Comparison of ENCODE assay signal across 23 cellular contexts in the genomic region with DNA sequence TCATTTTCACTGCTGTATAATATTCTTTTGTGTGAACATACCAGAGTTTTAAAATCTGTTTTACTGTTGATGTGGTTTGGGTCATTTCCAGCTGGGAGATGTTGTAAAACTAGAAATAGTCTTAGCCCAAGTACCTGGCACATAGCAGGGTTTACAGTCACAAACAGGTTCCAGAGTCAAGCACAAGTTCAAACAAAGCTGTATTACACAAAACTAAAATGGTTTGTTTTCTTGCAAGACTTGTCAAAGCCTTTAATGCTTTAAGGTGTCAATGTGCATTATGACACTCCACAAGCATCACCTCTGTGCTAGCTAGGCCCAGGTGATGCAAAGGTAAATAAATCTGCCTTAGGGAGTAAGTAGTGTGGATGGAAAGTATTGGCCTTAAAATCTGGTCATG.
DNase-seq lines count a peak whose midpoint lies in the region; ATAC-seq and TF ChIP-seq lines count a peak whose summit lies in the region.
"Had no signal": no experiment of that assay in that cellular context is flagged by ENCODE, and none has a peak within 500 bp of the region (broad histone marks: within the 10 kb centered on the region; RNA-seq: fewer than 3 reads in every experiment).

No MANE protein-coding gene starts in this region.

- POLR2A ChIA-PET in Panc1 (lab: Charles Lee) = no interaction called here

- in situ Hi-C loops in Panc1 (cut with HindIII; ENCODE audit: low pct_unique_long_range_greater_than_20kb, low sequenced_read_pairs) (no loop called here), mammary epithelial cell (cut with MboI; ENCODE audit: low sequenced_read_pairs in 2 of 2) (loop anchor here in 1 of 2 donors (25.0 kb wide), 1 partner anchor 590 kb away; no protein-coding TSS in a partner anchor)

- H3K9me3 ChIP-seq in Panc1 (ENCODE audit: control insufficient read depth, insufficient read depth, low read depth, low read length) = no peaks in the 10 kb centered on the region
- H3K9me3 ChIP-seq in mammary epithelial cell (replicated peaks; ENCODE audit: insufficient read depth, low read length) = no peaks in the 10 kb centered on the region
- H3K9me3 ChIP-seq: SJSA1 had no signal

- no peak overlapping the region for H2AFZ ChIP-seq in mammary epithelial cell (ENCODE audit: low read depth, low read length)

- H3K36me3 ChIP-seq in Panc1 (ENCODE audit: control insufficient read depth, insufficient read depth, low read length) (no peaks in the 10 kb centered on the region), mammary epithelial cell (ENCODE audit: insufficient read depth, low read length) (no peaks in the 10 kb centered on the region)
- H3K36me3 ChIP-seq: SJSA1 had no signal

- no peak overlapping the region for H3K4me3 ChIP-seq in Panc1 (ENCODE audit: low read depth in 2 of 2, low read length in 2 of 2)
- H3K4me3 ChIP-seq in mammary epithelial cell (replicated peaks in 1 of 3; ENCODE audit: insufficient read depth in 1 of 3, low read depth in 2 of 3, low read length in 3 of 3) = no peak overlapping the region
- H3K4me3 ChIP-seq: SJSA1 had no signal

- H3K4me1 ChIP-seq in Panc1 (ENCODE audit: control insufficient read depth, insufficient read depth, low read length) (peaks cover 20% of the 10 kb centered on the region), mammary epithelial cell (ENCODE audit: insufficient read depth, low read length) (peaks cover 35% of the 10 kb centered on the region), foreskin keratinocyte (peaks cover 11% of the 10 kb centered on the region)

- CTCF ChIA-PET in Panc1 (lab: Charles Lee) = interaction anchor here (0.7 kb wide), 1 partner anchor 1727 kb away, joined by 9 read pairs; no protein-coding TSS in a partner anchor
- CTCF ChIA-PET in mammary epithelial cell (lab: Charles Lee; ENCODE audit: low non-redundant PET) = no interaction called here

- H3K27me3 ChIP-seq in Panc1 (ENCODE audit: control insufficient read depth, insufficient read depth, low read length) (no peaks in the 10 kb centered on the region), mammary epithelial cell (ENCODE audit: insufficient read depth, low read length) (no peaks in the 10 kb centered on the region), foreskin keratinocyte (no peaks in the 10 kb centered on the region)
- H3K27me3 ChIP-seq: SJSA1 had no signal

- H3K4me2 ChIP-seq in mammary epithelial cell (ENCODE audit: insufficient read depth, low read depth, low read length) = no peak overlapping the region

- dilution Hi-C loops in mammary epithelial cell (cut with HindIII; ENCODE audit: low sequenced_read_pairs) = no loop called here

- DNase-seq in Panc1 (ENCODE audit: low read depth, low spot score) (no peak), mammary epithelial cell (peak; percentile 72), foreskin keratinocyte (peak; percentile 65 to 70), hypothalamus (lab: John Stamatoyannopoulos, UW) (no peak), activated gamma-delta T cell treated with Interleukin-2 at 50 U/mL for 16 hours (no peak), NCI-H774 (lab: John Stamatoyannopoulos, UW) (no peak)
- DNase-seq in stimulated activated CD4-positive, alpha-beta T cell treated with anti-CD3 and anti-CD28 coated beads, Interleukin-15, amount 100 ng/mL, for 24 hours = no peak
- DNase-seq: C1 segment of cervical spinal cord; CD4-positive, alpha-beta memory T cell; COR-L47; EL; GDM1; Karpas-422; MV-4-11; NCI-H1105; NCI-H1436 treated with DMSO at 0.1 percent for 48 hours; NCI-H187 treated with DMSO at 0.1 percent for 48 hours; NCI-H2171 treated with DMSO at 0.1 percent for 48 hours; NCI-H345; NCI-H524; NCI-H748 treated with DMSO at 0.1 percent for 48 hours; Right ventricle myocardium superior had no signal

- no peaks in the 10 kb centered on the region for H3K79me2 ChIP-seq in mammary epithelial cell (ENCODE audit: insufficient read depth, low read length)

- intact Hi-C loops in Panc1 (cut with micrococcal nuclease; ENCODE audit: unreplicated experiment) (no loop called here), mammary epithelial cell (cut with micrococcal nuclease) (loop anchor here (5.0 kb wide), 2 partner anchors 295 to 380 kb away; a partner anchor contains a TSS)

- ATAC-seq in Panc1 (no peak), foreskin keratinocyte (no peak)

- TF ChIP-seq CTCF in Panc1 (IDR thresholded peaks at IDR 0.05) (no peak), mammary epithelial cell (conservative IDR thresholded peaks at IDR 0.05 in 1 of 2, IDR thresholded peaks at IDR 0.05 in 1 of 2; ENCODE audit: extremely low read depth in 1 of 2, insufficient read depth in 1 of 2, low read depth in 1 of 2, low read length in 2 of 2) (no peak), foreskin keratinocyte (conservative IDR thresholded peaks at IDR 0.05) (no peak)

- no peaks in the 10 kb centered on the region for H4K20me1 ChIP-seq in mammary epithelial cell (ENCODE audit: insufficient read depth, low read length)

- peak overlapping the region; percentile 44; the same call in 1 of the 2 replicates for H3K27ac ChIP-seq in Panc1 (ENCODE audit: low read length)
- no peak overlapping the region for H3K27ac ChIP-seq in mammary epithelial cell (ENCODE audit: insufficient read depth, low read depth, low read length)
- H3K27ac ChIP-seq in foreskin keratinocyte = no peak overlapping the region
- H3K27ac ChIP-seq: SJSA1 had no signal

- no peak overlapping the region for H3K9ac ChIP-seq in mammary epithelial cell (ENCODE audit: insufficient read depth, low read length)

- BruUV-seq in Panc1 (replicated peaks; lab: Mats Ljungman, UMichigan) (no TSS peak), mammary epithelial cell (replicated peaks; lab: Mats Ljungman, UMichigan) (no TSS peak)

Comparison
In these comparisons a context has a peak if more than half of its experiments do, and no peak if none do; other contexts are left out.
1. DNase-seq: peak in mammary epithelial cell (single experiment) and foreskin keratinocyte (2 of 2); none in Panc1 (single experiment), hypothalamus (0 of 51), activated gamma-delta T cell treated with Interleukin-2 at 50 U/mL for 16 hours (single experiment), stimulated activated CD4-positive, alpha-beta T cell treated with anti-CD3 and anti-CD28 coated beads, Interleukin-15, amount 100 ng/mL, for 24 hours (single experiment) and NCI-H774 (single experiment).